ENCODE assay signal across 14 cellular contexts in genomic region chr11:60844870-60845221, GRCh38. TPM values are rescaled to one million over a fixed set of nuclear protein-coding genes. Genes with fewer than 3 reads are reported as not detected.
DNase-seq lines count a peak whose midpoint lies in the region; ATAC-seq and TF ChIP-seq lines count a peak whose summit lies in the region.
"Had no signal": no experiment of that assay in that cellular context is flagged by ENCODE, and none has a peak within 500 bp of the region (broad histone marks: within the 10 kb centered on the region; RNA-seq: fewer than 3 reads in every experiment).

No MANE protein-coding gene starts in this region.

- TF ChIP-seq CTCF in Panc1 (IDR thresholded peaks at IDR 0.05), result no peak
- TF ChIP-seq CTCF in neural crest cell (conservative IDR thresholded peaks at IDR 0.05), result no peak

- DNase-seq in GM23248 (no peak), Panc1 (ENCODE audit: low read depth, low spot score) (no peak), dermis blood vessel endothelial cell (peak; percentile 15), neural crest cell (ENCODE audit: low read depth, low spot score) (no peak), RPMI8226 (no peak), occipital lobe (lab: John Stamatoyannopoulos, UW) (no peak)
- DNase-seq: activated CD4-positive, alpha-beta T cell treated with anti-CD3 and anti-CD28 coated beads, Interleukin-2, amount 50 U/mL, for 4 hours; effector CD8-positive, alpha-beta T cell; left colon had no signal

- no peaks in the 10 kb centered on the region for H3K9me3 Mint-ChIP-seq in neural crest cell

- no peak overlapping the region for H3K27ac Mint-ChIP-seq in neural crest cell (ENCODE audit: unreplicated experiment)

- H3F3A ChIP-seq in GM23248 (ENCODE audit: insufficient read depth), result peaks cover 6% of the 10 kb centered on the region; the same call in 1 of the 2 replicates

- no peaks in the 10 kb centered on the region for H3K9me3 ChIP-seq in GM23248 (ENCODE audit: low read depth)
- no peaks in the 10 kb centered on the region for H3K9me3 ChIP-seq in Panc1 (ENCODE audit: control insufficient read depth, insufficient read depth, low read depth, low read length)
- H3K9me3 ChIP-seq: thoracic aorta had no signal

- H3K27ac ChIP-seq in GM23248 (no peak overlapping the region), Panc1 (ENCODE audit: low read length) (no peak overlapping the region)
- H3K27ac ChIP-seq: thoracic aorta had no signal

- in situ Hi-C loops in GM23248 (cut with MboI), result no loop called here
- in situ Hi-C loops in Panc1 (cut with HindIII; ENCODE audit: low pct_unique_long_range_greater_than_20kb, low sequenced_read_pairs), result no loop called here

- H3K4me2 ChIP-seq in GM23248 (ENCODE audit: unreplicated experiment), result peak overlapping the region; percentile 61

- no peak overlapping the region for H2AFZ ChIP-seq in GM23248

- H3K4me1 ChIP-seq in GM23248 (ENCODE audit: insufficient read depth) (peaks cover 35% of the 10 kb centered on the region), Panc1 (ENCODE audit: control insufficient read depth, insufficient read depth, low read length) (peaks cover 25% of the 10 kb centered on the region)

- no peaks in the 10 kb centered on the region for H4K20me1 ChIP-seq in GM23248 (ENCODE audit: insufficient read depth)

- H3K36me3 Mint-ChIP-seq in neural crest cell (ENCODE audit: low read depth), result no peaks in the 10 kb centered on the region

- no peak for ATAC-seq in Panc1
- no peak for ATAC-seq in HG02938 (IDR thresholded peaks at IDR 0.05; ENCODE audit: unreplicated experiment)
- ATAC-seq in HG03469 (IDR thresholded peaks at IDR 0.05; ENCODE audit: unreplicated experiment), result no peak
- ATAC-seq: left colon had no signal

- WGBS in GM23248 (ENCODE audit: low coverage in 1 of 2, low lambda C conversion rate in 2 of 2, missing lambda C conversion rate in 2 of 2), 2 experiments, result 31 to 40% methylated on average over 4 of the region's 4 CpGs

- H3K4me1 Mint-ChIP-seq in neural crest cell, result peaks cover 42% of the 10 kb centered on the region

- intact Hi-C loops in Panc1 (cut with micrococcal nuclease; ENCODE audit: unreplicated experiment), result no loop called here

- POLR2A ChIA-PET in Panc1 (lab: Charles Lee), result no interaction called here

- peak overlapping the region; percentile 82 for H3K4me3 Mint-ChIP-seq in neural crest cell

- H3K27me3 Mint-ChIP-seq in neural crest cell (ENCODE audit: low read depth), result peaks cover 2% of the 10 kb centered on the region

- H3K36me3 ChIP-seq in GM23248 (ENCODE audit: low read depth), result no peaks in the 10 kb centered on the region
- H3K36me3 ChIP-seq in Panc1 (ENCODE audit: control insufficient read depth, insufficient read depth, low read length), result peaks cover 4% of the 10 kb centered on the region

- H3K9ac ChIP-seq in GM23248, result 0 out of 2 replicates have a peak overlapping the region, but pooled peaks have one; percentile 88

- CTCF ChIA-PET in Panc1 (lab: Charles Lee), result no interaction called here

- H3K27me3 ChIP-seq in GM23248 (replicated peaks; ENCODE audit: insufficient read depth) (no peaks in the 10 kb centered on the region), Panc1 (ENCODE audit: control insufficient read depth, insufficient read depth, low read length) (no peaks in the 10 kb centered on the region)

- no peaks in the 10 kb centered on the region for H3K9me2 ChIP-seq in GM23248 (ENCODE audit: insufficient read depth)

- peaks cover 53% of the 10 kb centered on the region for H3K79me2 ChIP-seq in GM23248 (ENCODE audit: insufficient read depth)

- H3K4me3 ChIP-seq in GM23248 (peak overlapping the region; percentile 87; the same call in 1 of the 2 replicates), Panc1 (ENCODE audit: low read depth in 2 of 2, low read length in 2 of 2) (peak overlapping the region; percentile 89 to 91; a peak in 3 of 4 replicates)
- H3K4me3 ChIP-seq: thoracic aorta had no signal

- BruUV-seq in Panc1 (replicated peaks; lab: Mats Ljungman, UMichigan), result no TSS peak

RNA-seq across cellular contexts. Expression of gene CCDC86, which starts 2.9 kb away (rescaled TPM):
- total RNA-seq in GM23248 (2014; rRNA removed; shearing (Covaris generic)), result 8.2 and 10.7 TPM in 2 replicates
- polyA plus RNA-seq in GM23248 (2016; fragmentation: Nextera tagmentation; extraction: Ambion mirVana), result 37.6 and 38.0 TPM in 2 replicates
- total RNA-seq in Panc1 (2021; ENCODE audit: unreplicated experiment) (70.2 TPM), dermis blood vessel endothelial cell (14.0 and 31.2 TPM in 2 replicates), neural crest cell (41.6 and 44.3 TPM in 2 replicates), occipital lobe (2.5 TPM)
- 52.5 TPM for polyA plus RNA-seq in Panc1 (2012; ENCODE audit: insufficient read length)

RNA-seq across cellular contexts. Expression of gene PTGDR2, which starts 10.9 kb away (rescaled TPM):
- total RNA-seq in GM23248 (2014; rRNA removed; shearing (Covaris generic)), result not detected in 2 replicates
- 0.06 TPM in 2 replicates for polyA plus RNA-seq in GM23248 (2016; fragmentation: Nextera tagmentation; extraction: Ambion mirVana)
- total RNA-seq in Panc1 (2021; ENCODE audit: unreplicated experiment) (not detected), dermis blood vessel endothelial cell (0.05 TPM in 1 of 2 replicates, not detected in the other), neural crest cell (0.16 and 0.32 TPM in 2 replicates), occipital lobe (1.6 TPM)
- polyA plus RNA-seq in Panc1 (2012; ENCODE audit: insufficient read length), result 0.07 TPM
- total RNA-seq: G401 had no signal

RNA-seq across cellular contexts. Expression of gene ZP1, which starts 22.5 kb away (rescaled TPM):
- total RNA-seq in GM23248 (2014; rRNA removed; shearing (Covaris generic)), result 1.3 and 5.3 TPM in 2 replicates
- polyA plus RNA-seq in GM23248 (2016; fragmentation: Nextera tagmentation; extraction: Ambion mirVana), result 0.51 and 1.0 TPM in 2 replicates
- total RNA-seq in Panc1 (2021; ENCODE audit: unreplicated experiment) (not detected), dermis blood vessel endothelial cell (not detected in 2 replicates), neural crest cell (not detected in 2 replicates), occipital lobe (not detected)
- polyA plus RNA-seq in Panc1 (2012; ENCODE audit: insufficient read length), result not detected
- total RNA-seq: G401, thoracic aorta had no signal

RNA-seq across cellular contexts. Expression of gene MS4A10, which starts 59.7 kb away (rescaled TPM):
- total RNA-seq in GM23248 (2014; rRNA removed; shearing (Covaris generic)), result not detected in 2 replicates
- not detected in 2 replicates for polyA plus RNA-seq in GM23248 (2016; fragmentation: Nextera tagmentation; extraction: Ambion mirVana)
- not detected for total RNA-seq in Panc1 (2021; ENCODE audit: unreplicated experiment)
- polyA plus RNA-seq in Panc1 (2012; ENCODE audit: insufficient read length), result not detected
- total RNA-seq in dermis blood vessel endothelial cell, result not detected in 2 replicates
- total RNA-seq in neural crest cell, result not detected in 2 replicates
- total RNA-seq in occipital lobe, result not detected
- total RNA-seq: G401, M059J, thoracic aorta had no signal
